1 cellular context compared by ENCODE assay signal in the genomic region with DNA sequence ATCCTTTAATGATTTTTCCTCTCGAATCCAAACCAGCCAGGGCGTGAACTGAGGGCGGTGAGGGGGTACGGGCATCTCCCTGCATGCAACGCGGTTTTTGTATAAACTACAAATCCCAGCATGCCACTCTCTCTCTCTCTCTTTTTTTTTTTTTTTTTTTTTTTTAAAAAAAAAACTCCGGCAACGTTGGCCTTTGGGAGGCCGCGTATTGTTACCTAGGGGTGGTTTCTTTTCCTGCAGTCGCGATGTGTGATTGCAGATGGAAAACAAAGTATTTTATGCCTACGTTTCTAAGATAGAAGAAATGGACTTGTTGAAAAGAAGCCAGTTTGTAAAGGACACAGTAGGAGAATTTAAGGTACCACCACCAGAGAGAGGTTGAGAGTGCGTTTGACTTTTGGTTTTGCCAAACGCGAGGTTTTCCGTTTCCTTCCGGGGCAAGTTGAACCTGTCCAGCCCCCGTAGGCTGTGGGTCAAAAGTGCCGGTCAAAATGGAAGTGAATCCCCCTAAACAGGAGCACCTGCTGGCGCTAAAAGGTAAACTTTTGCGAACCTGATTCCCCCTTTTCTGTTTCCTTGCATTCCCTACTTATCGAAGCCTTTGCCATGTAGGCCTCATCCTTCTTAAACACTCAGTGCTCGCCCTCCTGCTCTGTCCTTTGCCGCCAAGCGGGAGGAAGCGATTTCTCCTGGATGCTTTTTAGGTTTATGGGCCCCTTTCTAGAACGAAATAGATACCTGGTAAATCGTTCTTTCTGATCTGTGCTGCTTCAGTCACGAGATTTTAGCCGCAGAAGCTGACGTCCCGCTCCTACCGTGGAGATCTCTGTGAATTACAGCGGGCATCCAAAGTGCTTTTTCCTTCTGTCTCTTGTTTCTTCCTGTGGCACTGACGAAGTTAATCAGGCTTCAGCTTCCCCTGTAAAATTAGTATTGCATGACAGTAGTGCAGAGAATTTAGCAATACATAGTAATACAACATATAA.
TF ChIP-seq lines count a peak whose summit lies in the region.

A gene with protein sequence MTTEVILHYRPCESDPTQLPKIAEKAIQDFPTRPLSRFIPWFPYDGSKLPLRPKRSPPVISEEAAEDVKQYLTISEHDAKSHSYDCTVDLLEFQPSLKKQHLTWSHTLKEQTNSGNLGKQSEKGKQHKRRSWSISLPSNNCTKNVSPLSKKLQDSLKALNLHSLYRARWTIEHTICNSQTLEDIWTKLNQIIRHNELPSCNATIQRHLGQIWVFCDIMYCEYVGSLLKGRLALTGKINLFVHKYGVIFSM (plus strand): TSS at position 458 of the 986 bp plus-strand sequence. CDS start 4,561 bp downstream, outside the sequence.
A gene with protein sequence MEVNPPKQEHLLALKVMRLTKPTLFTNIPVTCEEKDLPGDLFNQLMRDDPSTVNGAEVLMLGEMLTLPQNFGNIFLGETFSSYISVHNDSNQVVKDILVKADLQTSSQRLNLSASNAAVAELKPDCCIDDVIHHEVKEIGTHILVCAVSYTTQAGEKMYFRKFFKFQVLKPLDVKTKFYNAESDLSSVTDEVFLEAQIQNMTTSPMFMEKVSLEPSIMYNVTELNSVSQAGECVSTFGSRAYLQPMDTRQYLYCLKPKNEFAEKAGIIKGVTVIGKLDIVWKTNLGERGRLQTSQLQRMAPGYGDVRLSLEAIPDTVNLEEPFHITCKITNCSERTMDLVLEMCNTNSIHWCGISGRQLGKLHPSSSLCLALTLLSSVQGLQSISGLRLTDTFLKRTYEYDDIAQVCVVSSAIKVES (plus strand): TSS at position 458 of the 986 bp plus-strand sequence. CDS start 34 bp downstream, at position 492.

TF ChIP-seq in K562, 482 proteins besides CTCF, POLR2A, EP300 and RAD21 (continued from another document and continues in another):
- TF ChIP-seq, protein P1, sequence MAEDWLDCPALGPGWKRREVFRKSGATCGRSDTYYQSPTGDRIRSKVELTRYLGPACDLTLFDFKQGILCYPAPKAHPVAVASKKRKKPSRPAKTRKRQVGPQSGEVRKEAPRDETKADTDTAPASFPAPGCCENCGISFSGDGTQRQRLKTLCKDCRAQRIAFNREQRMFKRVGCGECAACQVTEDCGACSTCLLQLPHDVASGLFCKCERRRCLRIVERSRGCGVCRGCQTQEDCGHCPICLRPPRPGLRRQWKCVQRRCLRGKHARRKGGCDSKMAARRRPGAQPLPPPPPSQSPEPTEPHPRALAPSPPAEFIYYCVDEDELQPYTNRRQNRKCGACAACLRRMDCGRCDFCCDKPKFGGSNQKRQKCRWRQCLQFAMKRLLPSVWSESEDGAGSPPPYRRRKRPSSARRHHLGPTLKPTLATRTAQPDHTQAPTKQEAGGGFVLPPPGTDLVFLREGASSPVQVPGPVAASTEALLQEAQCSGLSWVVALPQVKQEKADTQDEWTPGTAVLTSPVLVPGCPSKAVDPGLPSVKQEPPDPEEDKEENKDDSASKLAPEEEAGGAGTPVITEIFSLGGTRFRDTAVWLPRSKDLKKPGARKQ (CRISPR knock-in tag; IDR thresholded peaks at IDR 0.05), result no peak
- TF ChIP-seq, protein P2, sequence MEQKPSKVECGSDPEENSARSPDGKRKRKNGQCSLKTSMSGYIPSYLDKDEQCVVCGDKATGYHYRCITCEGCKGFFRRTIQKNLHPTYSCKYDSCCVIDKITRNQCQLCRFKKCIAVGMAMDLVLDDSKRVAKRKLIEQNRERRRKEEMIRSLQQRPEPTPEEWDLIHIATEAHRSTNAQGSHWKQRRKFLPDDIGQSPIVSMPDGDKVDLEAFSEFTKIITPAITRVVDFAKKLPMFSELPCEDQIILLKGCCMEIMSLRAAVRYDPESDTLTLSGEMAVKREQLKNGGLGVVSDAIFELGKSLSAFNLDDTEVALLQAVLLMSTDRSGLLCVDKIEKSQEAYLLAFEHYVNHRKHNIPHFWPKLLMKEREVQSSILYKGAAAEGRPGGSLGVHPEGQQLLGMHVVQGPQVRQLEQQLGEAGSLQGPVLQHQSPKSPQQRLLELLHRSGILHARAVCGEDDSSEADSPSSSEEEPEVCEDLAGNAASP (IDR thresholded peaks at IDR 0.05), result no peak
- no peak for TF ChIP-seq ZNF134 (CRISPR knock-in tag; conservative IDR thresholded peaks at IDR 0.05)
- TF ChIP-seq SIN3B (IDR thresholded peaks at IDR 0.05; ENCODE audit: low read depth), result peak; percentile 90
- no peak for TF ChIP-seq ETV5 (CRISPR knock-in tag; IDR thresholded peaks at IDR 0.05; ENCODE audit: low read depth)
- TF ChIP-seq BCOR (IDR thresholded peaks at IDR 0.05), result no peak
- peak; percentile 95 for TF ChIP-seq MTA3 (IDR thresholded peaks at IDR 0.05; ENCODE audit: borderline replicate concordance)
- TF ChIP-seq XRCC5 (IDR thresholded peaks at IDR 0.05; ENCODE audit: low read depth, low read length), result no peak
- TF ChIP-seq ZNF143 (CRISPR knock-in tag; IDR thresholded peaks at IDR 0.05), result peak; percentile 82
- TF ChIP-seq, protein P3, sequence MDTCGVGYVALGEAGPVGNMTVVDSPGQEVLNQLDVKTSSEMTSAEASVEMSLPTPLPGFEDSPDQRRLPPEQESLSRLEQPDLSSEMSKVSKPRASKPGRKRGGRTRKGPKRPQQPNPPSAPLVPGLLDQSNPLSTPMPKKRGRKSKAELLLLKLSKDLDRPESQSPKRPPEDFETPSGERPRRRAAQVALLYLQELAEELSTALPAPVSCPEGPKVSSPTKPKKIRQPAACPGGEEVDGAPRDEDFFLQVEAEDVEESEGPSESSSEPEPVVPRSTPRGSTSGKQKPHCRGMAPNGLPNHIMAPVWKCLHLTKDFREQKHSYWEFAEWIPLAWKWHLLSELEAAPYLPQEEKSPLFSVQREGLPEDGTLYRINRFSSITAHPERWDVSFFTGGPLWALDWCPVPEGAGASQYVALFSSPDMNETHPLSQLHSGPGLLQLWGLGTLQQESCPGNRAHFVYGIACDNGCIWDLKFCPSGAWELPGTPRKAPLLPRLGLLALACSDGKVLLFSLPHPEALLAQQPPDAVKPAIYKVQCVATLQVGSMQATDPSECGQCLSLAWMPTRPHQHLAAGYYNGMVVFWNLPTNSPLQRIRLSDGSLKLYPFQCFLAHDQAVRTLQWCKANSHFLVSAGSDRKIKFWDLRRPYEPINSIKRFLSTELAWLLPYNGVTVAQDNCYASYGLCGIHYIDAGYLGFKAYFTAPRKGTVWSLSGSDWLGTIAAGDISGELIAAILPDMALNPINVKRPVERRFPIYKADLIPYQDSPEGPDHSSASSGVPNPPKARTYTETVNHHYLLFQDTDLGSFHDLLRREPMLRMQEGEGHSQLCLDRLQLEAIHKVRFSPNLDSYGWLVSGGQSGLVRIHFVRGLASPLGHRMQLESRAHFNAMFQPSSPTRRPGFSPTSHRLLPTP (IDR thresholded peaks at IDR 0.05; ENCODE audit: borderline replicate concordance, extremely low read depth, insufficient read length), result no peak
- TF ChIP-seq ZFPM2 (CRISPR knock-in tag; IDR thresholded peaks at IDR 0.05), result no peak
- no peak for TF ChIP-seq ZFP30 (CRISPR knock-in tag; IDR thresholded peaks at IDR 0.05; ENCODE audit: borderline replicate concordance)
- TF ChIP-seq SETDB1 (IDR thresholded peaks at IDR 0.05; ENCODE audit: low read length), result no peak
- no peak for TF ChIP-seq ZNF586 (CRISPR knock-in tag; conservative IDR thresholded peaks at IDR 0.05)
- TF ChIP-seq, protein P4, sequence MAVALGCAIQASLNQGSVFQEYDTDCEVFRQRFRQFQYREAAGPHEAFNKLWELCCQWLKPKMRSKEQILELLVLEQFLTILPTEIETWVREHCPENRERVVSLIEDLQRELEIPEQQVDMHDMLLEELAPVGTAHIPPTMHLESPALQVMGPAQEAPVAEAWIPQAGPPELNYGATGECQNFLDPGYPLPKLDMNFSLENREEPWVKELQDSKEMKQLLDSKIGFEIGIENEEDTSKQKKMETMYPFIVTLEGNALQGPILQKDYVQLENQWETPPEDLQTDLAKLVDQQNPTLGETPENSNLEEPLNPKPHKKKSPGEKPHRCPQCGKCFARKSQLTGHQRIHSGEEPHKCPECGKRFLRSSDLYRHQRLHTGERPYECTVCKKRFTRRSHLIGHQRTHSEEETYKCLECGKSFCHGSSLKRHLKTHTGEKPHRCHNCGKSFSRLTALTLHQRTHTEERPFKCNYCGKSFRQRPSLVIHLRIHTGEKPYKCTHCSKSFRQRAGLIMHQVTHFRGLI (CRISPR knock-in tag; IDR thresholded peaks at IDR 0.05), result no peak
- no peak for TF ChIP-seq RCOR1 (IDR thresholded peaks at IDR 0.05; ENCODE audit: borderline replicate concordance in 1 of 2, low read depth in 2 of 2, low read length in 2 of 2)
- no peak for TF ChIP-seq TEAD2 (tag; IDR thresholded peaks at IDR 0.05)
- TF ChIP-seq ZNF584 (CRISPR knock-in tag; IDR thresholded peaks at IDR 0.05; ENCODE audit: low read depth), result 0 out of 2 replicates have a peak, but pooled peaks have one; percentile 57
- TF ChIP-seq, protein P5, sequence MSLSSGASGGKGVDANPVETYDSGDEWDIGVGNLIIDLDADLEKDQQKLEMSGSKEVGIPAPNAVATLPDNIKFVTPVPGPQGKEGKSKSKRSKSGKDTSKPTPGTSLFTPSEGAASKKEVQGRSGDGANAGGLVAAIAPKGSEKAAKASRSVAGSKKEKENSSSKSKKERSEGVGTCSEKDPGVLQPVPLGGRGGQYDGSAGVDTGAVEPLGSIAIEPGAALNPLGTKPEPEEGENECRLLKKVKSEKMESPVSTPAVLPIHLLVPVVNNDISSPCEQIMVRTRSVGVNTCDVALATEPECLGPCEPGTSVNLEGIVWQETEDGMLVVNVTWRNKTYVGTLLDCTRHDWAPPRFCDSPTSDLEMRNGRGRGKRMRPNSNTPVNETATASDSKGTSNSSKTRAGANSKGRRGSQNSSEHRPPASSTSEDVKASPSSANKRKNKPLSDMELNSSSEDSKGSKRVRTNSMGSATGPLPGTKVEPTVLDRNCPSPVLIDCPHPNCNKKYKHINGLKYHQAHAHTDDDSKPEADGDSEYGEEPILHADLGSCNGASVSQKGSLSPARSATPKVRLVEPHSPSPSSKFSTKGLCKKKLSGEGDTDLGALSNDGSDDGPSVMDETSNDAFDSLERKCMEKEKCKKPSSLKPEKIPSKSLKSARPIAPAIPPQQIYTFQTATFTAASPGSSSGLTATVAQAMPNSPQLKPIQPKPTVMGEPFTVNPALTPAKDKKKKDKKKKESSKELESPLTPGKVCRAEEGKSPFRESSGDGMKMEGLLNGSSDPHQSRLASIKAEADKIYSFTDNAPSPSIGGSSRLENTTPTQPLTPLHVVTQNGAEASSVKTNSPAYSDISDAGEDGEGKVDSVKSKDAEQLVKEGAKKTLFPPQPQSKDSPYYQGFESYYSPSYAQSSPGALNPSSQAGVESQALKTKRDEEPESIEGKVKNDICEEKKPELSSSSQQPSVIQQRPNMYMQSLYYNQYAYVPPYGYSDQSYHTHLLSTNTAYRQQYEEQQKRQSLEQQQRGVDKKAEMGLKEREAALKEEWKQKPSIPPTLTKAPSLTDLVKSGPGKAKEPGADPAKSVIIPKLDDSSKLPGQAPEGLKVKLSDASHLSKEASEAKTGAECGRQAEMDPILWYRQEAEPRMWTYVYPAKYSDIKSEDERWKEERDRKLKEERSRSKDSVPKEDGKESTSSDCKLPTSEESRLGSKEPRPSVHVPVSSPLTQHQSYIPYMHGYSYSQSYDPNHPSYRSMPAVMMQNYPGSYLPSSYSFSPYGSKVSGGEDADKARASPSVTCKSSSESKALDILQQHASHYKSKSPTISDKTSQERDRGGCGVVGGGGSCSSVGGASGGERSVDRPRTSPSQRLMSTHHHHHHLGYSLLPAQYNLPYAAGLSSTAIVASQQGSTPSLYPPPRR (CRISPR knock-in tag; IDR thresholded peaks at IDR 0.05; ENCODE audit: borderline replicate concordance), result no peak
- no peak for TF ChIP-seq RUNX1 (IDR thresholded peaks at IDR 0.05; ENCODE audit: low read depth)
- TF ChIP-seq EWSR1 (IDR thresholded peaks at IDR 0.05; ENCODE audit: borderline replicate concordance, low read depth, partially characterized antibody), result no peak
- peak; percentile 99 for TF ChIP-seq NR2C1 (IDR thresholded peaks at IDR 0.05)
- peak; percentile 99 for TF ChIP-seq NR2C1 (tag; IDR thresholded peaks at IDR 0.05)
- TF ChIP-seq, protein P6, sequence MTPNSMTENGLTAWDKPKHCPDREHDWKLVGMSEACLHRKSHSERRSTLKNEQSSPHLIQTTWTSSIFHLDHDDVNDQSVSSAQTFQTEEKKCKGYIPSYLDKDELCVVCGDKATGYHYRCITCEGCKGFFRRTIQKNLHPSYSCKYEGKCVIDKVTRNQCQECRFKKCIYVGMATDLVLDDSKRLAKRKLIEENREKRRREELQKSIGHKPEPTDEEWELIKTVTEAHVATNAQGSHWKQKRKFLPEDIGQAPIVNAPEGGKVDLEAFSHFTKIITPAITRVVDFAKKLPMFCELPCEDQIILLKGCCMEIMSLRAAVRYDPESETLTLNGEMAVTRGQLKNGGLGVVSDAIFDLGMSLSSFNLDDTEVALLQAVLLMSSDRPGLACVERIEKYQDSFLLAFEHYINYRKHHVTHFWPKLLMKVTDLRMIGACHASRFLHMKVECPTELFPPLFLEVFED (CRISPR knock-in tag; conservative IDR thresholded peaks at IDR 0.05), result no peak
- TF ChIP-seq, protein P7, sequence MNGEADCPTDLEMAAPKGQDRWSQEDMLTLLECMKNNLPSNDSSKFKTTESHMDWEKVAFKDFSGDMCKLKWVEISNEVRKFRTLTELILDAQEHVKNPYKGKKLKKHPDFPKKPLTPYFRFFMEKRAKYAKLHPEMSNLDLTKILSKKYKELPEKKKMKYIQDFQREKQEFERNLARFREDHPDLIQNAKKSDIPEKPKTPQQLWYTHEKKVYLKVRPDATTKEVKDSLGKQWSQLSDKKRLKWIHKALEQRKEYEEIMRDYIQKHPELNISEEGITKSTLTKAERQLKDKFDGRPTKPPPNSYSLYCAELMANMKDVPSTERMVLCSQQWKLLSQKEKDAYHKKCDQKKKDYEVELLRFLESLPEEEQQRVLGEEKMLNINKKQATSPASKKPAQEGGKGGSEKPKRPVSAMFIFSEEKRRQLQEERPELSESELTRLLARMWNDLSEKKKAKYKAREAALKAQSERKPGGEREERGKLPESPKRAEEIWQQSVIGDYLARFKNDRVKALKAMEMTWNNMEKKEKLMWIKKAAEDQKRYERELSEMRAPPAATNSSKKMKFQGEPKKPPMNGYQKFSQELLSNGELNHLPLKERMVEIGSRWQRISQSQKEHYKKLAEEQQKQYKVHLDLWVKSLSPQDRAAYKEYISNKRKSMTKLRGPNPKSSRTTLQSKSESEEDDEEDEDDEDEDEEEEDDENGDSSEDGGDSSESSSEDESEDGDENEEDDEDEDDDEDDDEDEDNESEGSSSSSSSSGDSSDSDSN (IDR thresholded peaks at IDR 0.05; ENCODE audit: borderline replicate concordance in 1 of 2, low read depth in 2 of 2, low read length in 2 of 2), result no peak
- no peak for TF ChIP-seq ILF3 (IDR thresholded peaks at IDR 0.05; ENCODE audit: borderline replicate concordance)
- TF ChIP-seq SAP30 (IDR thresholded peaks at IDR 0.05; ENCODE audit: borderline replicate concordance, insufficient read depth, low read depth, low read length, poor library complexity, severe bottlenecking), result peak; percentile 71
- TF ChIP-seq HEY1 (CRISPR knock-in tag; IDR thresholded peaks at IDR 0.05; ENCODE audit: borderline replicate concordance), result no peak
- TF ChIP-seq YY1 (IDR thresholded peaks at IDR 0.05; ENCODE audit: borderline replicate concordance in 1 of 3, control insufficient read depth in 1 of 3, extremely low read depth in 1 of 3, insufficient read depth in 3 of 3, insufficient read length in 1 of 3, insufficient replicate concordance in 2 of 3, low read depth in 1 of 3, low read length in 2 of 3), result peak in 2 of 3 experiments; percentile 76 to 88
- no peak for TF ChIP-seq PURB (CRISPR knock-in tag; IDR thresholded peaks at IDR 0.05; ENCODE audit: low read depth)
- no peak for TF ChIP-seq NR1H2 (CRISPR knock-in tag; IDR thresholded peaks at IDR 0.05)
- no peak for TF ChIP-seq ZNF274 (IDR thresholded peaks at IDR 0.05; ENCODE audit: borderline replicate concordance, low read depth, low read length)
